In the genomic region with DNA sequence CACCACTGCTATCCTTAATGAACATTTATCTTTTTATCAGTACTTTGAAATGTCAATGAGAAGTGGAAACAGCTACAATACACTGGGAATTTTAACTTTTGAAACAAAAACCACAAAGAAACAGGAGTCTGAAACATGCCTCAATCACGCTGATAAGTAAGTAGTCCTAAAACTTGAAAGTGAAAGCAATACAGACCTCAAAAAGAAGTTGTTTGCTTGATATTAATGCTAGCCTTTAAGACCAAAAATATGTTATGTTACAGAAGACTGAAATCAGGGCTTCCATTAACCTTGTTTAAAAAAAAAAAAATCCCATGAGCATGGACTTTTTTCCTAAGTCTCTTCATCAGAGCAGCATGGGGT, we compare ENCODE assay signal across 9 cellular contexts. TPM values are rescaled to one million over a fixed set of nuclear protein-coding genes. Genes with fewer than 3 reads are reported as not detected.
A peak's percentile ranks its signal among the peaks of the same experiment; 100 is the strongest.
DNase-seq lines count a peak whose midpoint lies in the region; ATAC-seq and TF ChIP-seq lines count a peak whose summit lies in the region.
"Had no signal": no experiment of that assay in that cellular context is flagged by ENCODE, and none has a peak within 500 bp of the region (broad histone marks: within the 10 kb centered on the region; RNA-seq: fewer than 3 reads in every experiment).

No MANE protein-coding gene starts in this region.

- no peak for TF ChIP-seq EP300 in suprapubic skin (IDR thresholded peaks at IDR 0.05)

- no peak for TF ChIP-seq POLR2A in suprapubic skin (IDR thresholded peaks at IDR 0.05)

- no peaks in the 10 kb centered on the region for H3K27me3 Mint-ChIP-seq in activated T-cell treated with anti-CD3 and anti-CD28 coated beads, Interleukin-2, amount 50 U/mL, for 4 hours (ENCODE audit: low read depth)

- no peaks in the 10 kb centered on the region for H3K27me3 ChIP-seq in suprapubic skin

- ATAC-seq in activated T-cell treated with anti-CD3 and anti-CD28 coated beads, Interleukin-2, amount 50 U/mL, for 4 hours: peak; percentile 34 to 70
- no peak for ATAC-seq in HG03432 (IDR thresholded peaks at IDR 0.05; ENCODE audit: unreplicated experiment)

- H3K4me3 ChIP-seq in SK-N-MC (peak overlapping the region; percentile 72), fibroblast of villous mesenchyme (ENCODE audit: low read depth, low read length) (peak overlapping the region; percentile 44), suprapubic skin (peak overlapping the region; percentile 2)

- no peaks in the 10 kb centered on the region for H3K9me3 Mint-ChIP-seq in activated T-cell treated with anti-CD3 and anti-CD28 coated beads, Interleukin-2, amount 50 U/mL, for 4 hours

- peaks cover 8% of the 10 kb centered on the region for H3K36me3 Mint-ChIP-seq in activated T-cell treated with anti-CD3 and anti-CD28 coated beads, Interleukin-2, amount 50 U/mL, for 4 hours (ENCODE audit: insufficient read depth)

- H3K36me3 ChIP-seq in SK-N-MC (ENCODE audit: insufficient read depth, low read length): peaks cover 3% of the 10 kb centered on the region; the same call in 1 of the 2 replicates
- no peaks in the 10 kb centered on the region for H3K36me3 ChIP-seq in suprapubic skin

- peaks cover 36% of the 10 kb centered on the region for H3K4me1 ChIP-seq in suprapubic skin

- no peak for DNase-seq in activated T-cell treated with anti-CD3 and anti-CD28 coated beads, Interleukin-2, amount 50 U/mL, for 4 hours
- DNase-seq in activated T-cell treated with anti-CD3 and anti-CD28 coated beads, Interleukin-2, amount 50 U/mL, for 1 hour: no peak
- DNase-seq in SK-N-MC (ENCODE audit: low read depth, low spot score): no peak
- peak; percentile 56 for DNase-seq in fibroblast of villous mesenchyme (ENCODE audit: low read depth)
- DNase-seq in suprapubic skin (ENCODE audit: low spot score in 2 of 2): no peak
- DNase-seq in LoVo (ENCODE audit: low spot score): no peak
- DNase-seq in DMS 273 treated with DMSO at 0.1 percent for 48 hours (lab: John Stamatoyannopoulos, UW): no peak
- DNase-seq: activated CD4-positive, alpha-beta T cell treated with anti-CD3 and anti-CD28 coated beads, Interleukin-2, amount 50 U/mL, for 1 hour had no signal

- H3K4me1 Mint-ChIP-seq in activated T-cell treated with anti-CD3 and anti-CD28 coated beads, Interleukin-2, amount 50 U/mL, for 4 hours (ENCODE audit: low read depth): peaks cover 58% of the 10 kb centered on the region

- H3K4me3 Mint-ChIP-seq in activated T-cell treated with anti-CD3 and anti-CD28 coated beads, Interleukin-2, amount 50 U/mL, for 4 hours: peak overlapping the region; percentile 73

- peak overlapping the region; percentile 87 for H3K9ac ChIP-seq in SK-N-MC (ENCODE audit: insufficient read length)

- TF ChIP-seq CTCF in fibroblast of villous mesenchyme (IDR thresholded peaks at IDR 0.05; ENCODE audit: insufficient read depth, low read depth, low read length): no peak
- no peak for TF ChIP-seq CTCF in suprapubic skin (IDR thresholded peaks at IDR 0.05)

- H3K9me3 ChIP-seq in SK-N-MC (ENCODE audit: low read depth, low read length) (no peaks in the 10 kb centered on the region), suprapubic skin (no peaks in the 10 kb centered on the region)

- H3K27ac ChIP-seq in SK-N-MC (peak overlapping the region; percentile 96), suprapubic skin (peak overlapping the region; percentile 38)

- WGBS in suprapubic skin: 6% methylated on average over 1 of the region's 1 CpG

RNA-seq across cellular contexts. Expression of a gene that starts 21.3 kb away (rescaled TPM):
- total RNA-seq in activated T-cell treated with anti-CD3 and anti-CD28 coated beads, Interleukin-2, amount 50 U/mL, for 4 hours: 10 to 100 TPM; 13.4 to 20.3 (median 17.6) TPM
- total RNA-seq in fibroblast of villous mesenchyme: 12.9 and 15.5 TPM in 2 replicates
- 10 to 100 TPM; 15.1 to 89.2 (median 26.6) TPM for total RNA-seq in suprapubic skin

Comparison
In these comparisons a context has a peak if more than half of its experiments do, and no peak if none do; other contexts are left out.
1. H3K4me3 ChIP-seq: peak in every context shown above with its lines; median percentile 72 in SK-N-MC; 44 in fibroblast of villous mesenchyme; 2 in suprapubic skin.